ENCODE assay signal across 31 cellular contexts in genomic region chr12:114313910-114314309, GRCh38.
"Had no signal": no experiment of that assay in that cellular context is flagged by ENCODE, and none has a peak within 500 bp of the region (broad histone marks: within the 10 kb centered on the region; RNA-seq: fewer than 3 reads in every experiment).

No MANE protein-coding gene starts in this region.

- H3K27me3 ChIP-seq: esophagus squamous epithelium, sigmoid colon, thyroid gland, upper lobe of right lung had no signal

- H3K9me3 Mint-ChIP-seq: activated CD4-positive, alpha-beta T cell treated with anti-CD3 and anti-CD28 coated beads, Interleukin-2, amount 10 ng/mL, durations not matched to agents 24 days and 14 days; activated naive CD4-positive, alpha-beta T cell treated with anti-CD3 and anti-CD28 coated beads, Interleukin-2, amount 10 ng/mL, durations not matched to agents 7 days and 5 days; activated naive CD8-positive, alpha-beta T cell treated with anti-CD3 and anti-CD28 coated beads, Interleukin-2, amount 10 ng/mL, durations not matched to agents 7 days and 5 days had no signal

- H3K36me3 ChIP-seq: esophagus squamous epithelium, pancreas, sigmoid colon, thyroid gland, upper lobe of right lung, WERI-Rb-1 had no signal

- H3K4me3 ChIP-seq: esophagus squamous epithelium, pancreas, psoas muscle, sigmoid colon, thyroid gland, upper lobe of right lung had no signal

- FAIRE-seq: frontal cortex, keratinocyte, pancreas, small intestine had no signal

- H3K4me1 Mint-ChIP-seq: activated CD4-positive, alpha-beta T cell treated with anti-CD3 and anti-CD28 coated beads, Interleukin-2, amount 10 ng/mL, durations not matched to agents 24 days and 14 days; activated naive CD4-positive, alpha-beta T cell treated with anti-CD3 and anti-CD28 coated beads, Interleukin-2, amount 10 ng/mL, durations not matched to agents 7 days and 5 days; activated naive CD8-positive, alpha-beta T cell treated with anti-CD3 and anti-CD28 coated beads, Interleukin-2, amount 10 ng/mL, durations not matched to agents 7 days and 5 days; naive thymus-derived CD4-positive, alpha-beta T cell; stimulated activated memory B cell treated with anti-CD40 and anti-IgM and Interleukin-4, amounts not matched to agents 10 μg/mL and 1 μg/mL and 100 μg/mL, for 72 hours; stimulated activated naive CD8-positive, alpha-beta T cell treated with anti-CD3 and anti-CD28 coated beads, Interleukin-15, amount 100 ng/mL, for 72 hours; T-helper 17 cell had no signal

- H3K36me3 Mint-ChIP-seq: activated CD4-positive, alpha-beta memory T cell treated with anti-CD3 and anti-CD28 coated beads for 36 hours; activated naive CD4-positive, alpha-beta T cell treated with anti-CD3 and anti-CD28 coated beads, Interleukin-2, amount 10 ng/mL, durations not matched to agents 7 days and 5 days; activated naive CD8-positive, alpha-beta T cell treated with anti-CD3 and anti-CD28 coated beads, Interleukin-2, amount 10 ng/mL, durations not matched to agents 7 days and 5 days; naive thymus-derived CD4-positive, alpha-beta T cell; stimulated activated memory B cell treated with anti-CD40 and anti-IgM and Interleukin-4, amounts not matched to agents 10 μg/mL and 1 μg/mL and 100 μg/mL, for 72 hours had no signal

- H3K4me1 ChIP-seq: esophagus squamous epithelium, pancreas, psoas muscle, sigmoid colon, thyroid gland, upper lobe of right lung had no signal

- H3K27ac ChIP-seq: esophagus squamous epithelium, pancreas, psoas muscle, sigmoid colon, thyroid gland, upper lobe of right lung, WERI-Rb-1 had no signal

- ATAC-seq: activated CD4-positive, CD25-positive, alpha-beta regulatory T cell treated with anti-CD3 and anti-CD28 coated beads, Interleukin-2, amount 50 U/mL, for 24 hours; naive thymus-derived CD4-positive, alpha-beta T cell; pancreas; psoas muscle; stimulated activated memory B cell treated with anti-CD40 and anti-IgM and Interleukin-4, amounts not matched to agents 10 μg/mL and 1 μg/mL and 100 μg/mL, for 72 hours; stimulated activated naive CD8-positive, alpha-beta T cell treated with anti-CD3 and anti-CD28 coated beads, Interleukin-15, amount 100 ng/mL, for 72 hours; T-helper 17 cell; upper lobe of right lung had no signal

- H3K27me3 Mint-ChIP-seq: activated CD4-positive, alpha-beta memory T cell treated with anti-CD3 and anti-CD28 coated beads for 36 hours; activated CD4-positive, alpha-beta T cell treated with anti-CD3 and anti-CD28 coated beads, Interleukin-2, amount 10 ng/mL, durations not matched to agents 24 days and 14 days; activated naive CD4-positive, alpha-beta T cell treated with anti-CD3 and anti-CD28 coated beads, Interleukin-2, amount 10 ng/mL, durations not matched to agents 7 days and 5 days; activated naive CD8-positive, alpha-beta T cell treated with anti-CD3 and anti-CD28 coated beads, Interleukin-2, amount 10 ng/mL, durations not matched to agents 7 days and 5 days; stimulated activated memory B cell treated with anti-CD40 and anti-IgM and Interleukin-4, amounts not matched to agents 10 μg/mL and 1 μg/mL and 100 μg/mL, for 72 hours; stimulated activated naive CD8-positive, alpha-beta T cell treated with anti-CD3 and anti-CD28 coated beads, Interleukin-15, amount 100 ng/mL, for 72 hours; T-helper 17 cell had no signal

- DNase-seq: activated CD4-positive, alpha-beta memory T cell treated with anti-CD3 and anti-CD28 coated beads for 36 hours; activated CD4-positive, alpha-beta T cell treated with anti-CD3 and anti-CD28 coated beads, Interleukin-2, amount 10 ng/mL, durations not matched to agents 24 days and 14 days; activated CD8-positive, alpha-beta memory T cell treated with anti-CD3 and anti-CD28 coated beads, Interleukin-2, amount 50 U/mL, for 4 hours; activated gamma-delta T cell; activated naive CD4-positive, alpha-beta T cell treated with anti-CD3 and anti-CD28 coated beads, Interleukin-2, amount 10 ng/mL, durations not matched to agents 7 days and 5 days; activated naive CD8-positive, alpha-beta T cell treated with anti-CD3 and anti-CD28 coated beads, Interleukin-2, amount 10 ng/mL, durations not matched to agents 7 days and 5 days; activated T-cell treated with anti-CD3 and anti-CD28 coated beads, Interleukin-2, amount 50 U/mL, for 1 hour; caudate nucleus; esophagus squamous epithelium; left cardiac atrium; left ventricle myocardium superior; midbrain; naive thymus-derived CD4-positive, alpha-beta T cell; nucleus accumbens; pancreas; psoas muscle; sigmoid colon; small intestine; stimulated activated CD4-positive, alpha-beta T cell treated with anti-CD3 and anti-CD28 coated beads, Interleukin-4, amount 100 ng/mL, for 4 hours; stimulated activated CD8-positive, alpha-beta memory T cell treated with anti-CD3 and anti-CD28 coated beads, Interleukin-4, amount 100 ng/mL, for 48 hours; stimulated activated naive CD8-positive, alpha-beta T cell treated with anti-CD3 and anti-CD28 coated beads, Interleukin-15, amount 100 ng/mL, for 72 hours; substantia nigra; T-helper 17 cell; T1000; thyroid gland; upper lobe of right lung; WERI-Rb-1 had no signal

- H3K9me3 ChIP-seq: esophagus squamous epithelium, pancreas, psoas muscle, sigmoid colon, thyroid gland, upper lobe of right lung had no signal

- H3K4me3 Mint-ChIP-seq: activated CD4-positive, alpha-beta memory T cell treated with anti-CD3 and anti-CD28 coated beads for 36 hours; activated CD4-positive, alpha-beta T cell treated with anti-CD3 and anti-CD28 coated beads, Interleukin-2, amount 10 ng/mL, durations not matched to agents 24 days and 14 days; activated naive CD4-positive, alpha-beta T cell treated with anti-CD3 and anti-CD28 coated beads, Interleukin-2, amount 10 ng/mL, durations not matched to agents 7 days and 5 days; activated naive CD8-positive, alpha-beta T cell treated with anti-CD3 and anti-CD28 coated beads, Interleukin-2, amount 10 ng/mL, durations not matched to agents 7 days and 5 days; naive thymus-derived CD4-positive, alpha-beta T cell; stimulated activated memory B cell treated with anti-CD40 and anti-IgM and Interleukin-4, amounts not matched to agents 10 μg/mL and 1 μg/mL and 100 μg/mL, for 72 hours; stimulated activated naive CD8-positive, alpha-beta T cell treated with anti-CD3 and anti-CD28 coated beads, Interleukin-15, amount 100 ng/mL, for 72 hours; T-helper 17 cell had no signal

- H3K27ac Mint-ChIP-seq: activated CD4-positive, alpha-beta memory T cell treated with anti-CD3 and anti-CD28 coated beads for 36 hours; activated CD4-positive, alpha-beta T cell treated with anti-CD3 and anti-CD28 coated beads, Interleukin-2, amount 10 ng/mL, durations not matched to agents 24 days and 14 days; activated naive CD4-positive, alpha-beta T cell treated with anti-CD3 and anti-CD28 coated beads, Interleukin-2, amount 10 ng/mL, durations not matched to agents 7 days and 5 days; activated naive CD8-positive, alpha-beta T cell treated with anti-CD3 and anti-CD28 coated beads, Interleukin-2, amount 10 ng/mL, durations not matched to agents 7 days and 5 days; naive thymus-derived CD4-positive, alpha-beta T cell; stimulated activated memory B cell treated with anti-CD40 and anti-IgM and Interleukin-4, amounts not matched to agents 10 μg/mL and 1 μg/mL and 100 μg/mL, for 72 hours; stimulated activated naive CD8-positive, alpha-beta T cell treated with anti-CD3 and anti-CD28 coated beads, Interleukin-15, amount 100 ng/mL, for 72 hours; T-helper 17 cell had no signal
